Comparison of ENCODE assay signal across 25 cellular contexts in the genomic region with DNA sequence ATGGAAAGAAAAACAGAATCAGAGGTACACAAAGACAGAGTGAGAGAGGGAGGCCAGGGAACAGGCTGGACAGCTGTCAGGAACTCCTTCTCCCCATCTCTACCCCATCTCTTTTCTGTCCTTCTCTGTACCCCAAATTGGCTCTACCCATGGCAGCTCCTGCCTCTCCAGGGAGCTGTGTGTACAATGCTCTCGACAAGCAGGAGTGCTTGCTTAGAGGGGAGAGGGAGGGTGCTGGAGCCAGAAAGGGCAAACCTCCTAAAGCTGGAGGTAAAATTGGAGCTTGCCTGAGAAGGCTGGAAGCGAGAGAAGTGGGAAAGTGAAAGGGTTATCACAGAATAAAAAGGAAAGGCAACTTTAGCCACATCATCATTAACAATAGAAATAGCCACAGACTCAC. TPM values are rescaled to one million over a fixed set of nuclear protein-coding genes. Genes with fewer than 3 reads are reported as not detected.
DNase-seq lines count a peak whose midpoint lies in the region; ATAC-seq and TF ChIP-seq lines count a peak whose summit lies in the region.
"Had no signal": no experiment of that assay in that cellular context is flagged by ENCODE, and none has a peak within 500 bp of the region (broad histone marks: within the 10 kb centered on the region; RNA-seq: fewer than 3 reads in every experiment).

No MANE protein-coding gene starts in this region.

- H3K36me3 ChIP-seq in cardiac muscle cell (peaks cover 36% of the 10 kb centered on the region), left ventricle myocardium inferior (peaks cover 48% of the 10 kb centered on the region), gastrocnemius medialis (peaks cover 0 to 32% of the 10 kb centered on the region in 2 donors), OCI-LY7 (ENCODE audit: insufficient read depth, low read length) (no peaks in the 10 kb centered on the region)
- H3K36me3 ChIP-seq: prostate gland had no signal

- peaks cover 9% of the 10 kb centered on the region for H3K9me3 Mint-ChIP-seq in glutamatergic neuron (ENCODE audit: unreplicated experiment)
- H3K9me3 Mint-ChIP-seq: activated naive CD4-positive, alpha-beta T cell treated with anti-CD3 and anti-CD28 coated beads, Interleukin-2, amount 50 U/mL, for 24 hours; activated T-cell treated with anti-CD3 and anti-CD28 coated beads, Interleukin-2, amount 50 U/mL, for 72 hours; GM23338 had no signal

- H3K4me3 ChIP-seq in cardiac muscle cell: no peak overlapping the region
- H3K4me3 ChIP-seq in left ventricle myocardium inferior: no peak overlapping the region
- no peak overlapping the region for H3K4me3 ChIP-seq in gastrocnemius medialis
- H3K4me3 ChIP-seq in OCI-LY7 (ENCODE audit: low read depth, low read length, poor library complexity, severe bottlenecking): no peak overlapping the region
- H3K4me3 ChIP-seq: GM23338, prostate gland, vagina had no signal

- no peak for DNase-seq in cardiac muscle cell (ENCODE audit: low read depth in 1 of 2, low spot score in 1 of 2)
- no peak for DNase-seq in left ventricle myocardium inferior
- DNase-seq in glutamatergic neuron: no peak
- DNase-seq in gastrocnemius medialis: no peak
- no peak for DNase-seq in OCI-LY7 (ENCODE audit: low spot score)
- DNase-seq in COR-L47 (lab: John Stamatoyannopoulos, UW): no peak
- no peak for DNase-seq in GOT3 (lab: John Stamatoyannopoulos, UW)
- DNase-seq: ACHN; activated T-cell treated with anti-CD3 and anti-CD28 coated beads, Interleukin-2, amount 50 U/mL, for 72 hours; aorta; DMS 273 treated with DMSO at 0.1 percent for 48 hours; effector memory CD4-positive, alpha-beta T cell; GF-D8; left cardiac atrium; NCI-H2029; NCI-H524 treated with DMSO at 0.1 percent for 48 hours; Right ventricle myocardium superior; stimulated activated CD4-positive, alpha-beta T cell treated with anti-CD3 and anti-CD28 coated beads, Interleukin-4, amount 100 ng/mL, for 4 hours had no signal

- H3K79me2 ChIP-seq in OCI-LY7 (ENCODE audit: insufficient read depth, low read depth, low read length): no peaks in the 10 kb centered on the region

- no peak overlapping the region for H3K4me3 Mint-ChIP-seq in glutamatergic neuron (ENCODE audit: unreplicated experiment)
- H3K4me3 Mint-ChIP-seq: activated naive CD4-positive, alpha-beta T cell treated with anti-CD3 and anti-CD28 coated beads, Interleukin-2, amount 50 U/mL, for 24 hours; activated T-cell treated with anti-CD3 and anti-CD28 coated beads, Interleukin-2, amount 50 U/mL, for 72 hours; GM23338 had no signal

- POLR2A ChIA-PET in OCI-LY7 (lab: Charles Lee): interaction anchor here (0.7 to 1.6 kb wide), 6 partner anchors 11 to 64 kb away, joined by 3 to 4 read pairs (median 4); partner anchors contain the start of gene ARHGEF39

- H2AFZ ChIP-seq in OCI-LY7 (ENCODE audit: low read length): no peak overlapping the region
- H2AFZ ChIP-seq: GM23338 had no signal

- H3K27me3 Mint-ChIP-seq in glutamatergic neuron (ENCODE audit: unreplicated experiment): peaks cover 10% of the 10 kb centered on the region
- H3K27me3 Mint-ChIP-seq: activated naive CD4-positive, alpha-beta T cell treated with anti-CD3 and anti-CD28 coated beads, Interleukin-2, amount 50 U/mL, for 24 hours had no signal

- no peak overlapping the region for H3K4me2 ChIP-seq in OCI-LY7 (ENCODE audit: low read length)
- H3K4me2 ChIP-seq: GM23338, KMS-11 had no signal

- H3K27ac Mint-ChIP-seq in glutamatergic neuron (ENCODE audit: unreplicated experiment): peak overlapping the region; percentile 8
- H3K27ac Mint-ChIP-seq: activated naive CD4-positive, alpha-beta T cell treated with anti-CD3 and anti-CD28 coated beads, Interleukin-2, amount 50 U/mL, for 24 hours; activated T-cell treated with anti-CD3 and anti-CD28 coated beads, Interleukin-2, amount 50 U/mL, for 72 hours; GM23338 had no signal

- H3K27me3 ChIP-seq in cardiac muscle cell: no peaks in the 10 kb centered on the region
- H3K27me3 ChIP-seq in left ventricle myocardium inferior (ENCODE audit: low read depth): no peaks in the 10 kb centered on the region
- no peaks in the 10 kb centered on the region for H3K27me3 ChIP-seq in gastrocnemius medialis
- H3K27me3 ChIP-seq: vagina had no signal

- in situ Hi-C loops in gastrocnemius medialis (cut with MboI; ENCODE audit: low sequenced_read_pairs in 4 of 4): no loop called here

- peaks cover 27% of the 10 kb centered on the region for H3K4me1 ChIP-seq in cardiac muscle cell (ENCODE audit: low read depth)
- peaks cover 49% of the 10 kb centered on the region for H3K4me1 ChIP-seq in left ventricle myocardium inferior
- H3K4me1 ChIP-seq in gastrocnemius medialis: peaks cover 33 to 41% of the 10 kb centered on the region in 2 donors
- peaks cover 54% of the 10 kb centered on the region for H3K4me1 ChIP-seq in OCI-LY7 (ENCODE audit: insufficient read depth, low read length, poor library complexity, severe bottlenecking)
- H3K4me1 ChIP-seq: prostate gland had no signal

- no peaks in the 10 kb centered on the region for H3K36me3 Mint-ChIP-seq in glutamatergic neuron (ENCODE audit: unreplicated experiment)
- H3K36me3 Mint-ChIP-seq: activated naive CD4-positive, alpha-beta T cell treated with anti-CD3 and anti-CD28 coated beads, Interleukin-2, amount 50 U/mL, for 24 hours had no signal

- H3K27ac ChIP-seq in cardiac muscle cell (peak overlapping the region; percentile 70), left ventricle myocardium inferior (replicated peaks) (no peak overlapping the region), gastrocnemius medialis (peak overlapping the region; percentile 48 to 99 (median 98)), OCI-LY7 (ENCODE audit: low read depth, low read length, poor library complexity, severe bottlenecking) (no peak overlapping the region)
- H3K27ac ChIP-seq: KMS-11, prostate gland, vagina had no signal

- H3K9me3 ChIP-seq in cardiac muscle cell (ENCODE audit: low read depth): no peaks in the 10 kb centered on the region
- H3K9me3 ChIP-seq in left ventricle myocardium inferior (replicated peaks): no peaks in the 10 kb centered on the region
- no peaks in the 10 kb centered on the region for H3K9me3 ChIP-seq in gastrocnemius medialis
- H3K9me3 ChIP-seq in OCI-LY7 (ENCODE audit: low read length): no peaks in the 10 kb centered on the region
- H3K9me3 ChIP-seq: prostate gland, vagina had no signal

- ATAC-seq in gastrocnemius medialis (no peak), GM21515 (IDR thresholded peaks at IDR 0.05; ENCODE audit: unreplicated experiment) (no peak)
- ATAC-seq: activated T-cell treated with anti-CD3 and anti-CD28 coated beads, Interleukin-2, amount 50 U/mL, for 72 hours; GM23338; left cardiac atrium had no signal

- no TSS peak for BruUV-seq in OCI-LY7 (replicated peaks; lab: Mats Ljungman, UMichigan)

- CTCF ChIA-PET in OCI-LY7 (lab: Charles Lee; ENCODE audit: unreplicated experiment): interaction anchor here (0.7 kb wide), 1 partner anchor 14 kb away, joined by 3 read pairs; no protein-coding TSS in a partner anchor

- no peaks in the 10 kb centered on the region for H4K20me1 ChIP-seq in OCI-LY7 (ENCODE audit: insufficient read depth, low read length)

- TF ChIP-seq POLR2A in gastrocnemius medialis (IDR thresholded peaks at IDR 0.05): no peak

- H3K9me2 ChIP-seq in OCI-LY7 (ENCODE audit: insufficient read depth, low read length): no peaks in the 10 kb centered on the region

- intact Hi-C loops in left ventricle myocardium inferior (cut with micrococcal nuclease) (no loop called here), gastrocnemius medialis (cut with DNase I; ENCODE audit: low total_unique reads) (no loop called here), OCI-LY7 (cut with micrococcal nuclease; ENCODE audit: unreplicated experiment) (no loop called here)

- H3K4me1 Mint-ChIP-seq in glutamatergic neuron (ENCODE audit: low read depth, unreplicated experiment): peaks cover 21% of the 10 kb centered on the region

- no peak for TF ChIP-seq CTCF in cardiac muscle cell (IDR thresholded peaks at IDR 0.05; ENCODE audit: low read depth, low read length)
- TF ChIP-seq CTCF in left ventricle myocardium inferior (IDR thresholded peaks at IDR 0.05; ENCODE audit: borderline replicate concordance): no peak
- TF ChIP-seq CTCF in glutamatergic neuron (IDR thresholded peaks at IDR 0.05; ENCODE audit: partially characterized antibody, unreplicated experiment): no peak
- TF ChIP-seq CTCF in gastrocnemius medialis (IDR thresholded peaks at IDR 0.05 in 4 of 5, conservative IDR thresholded peaks at IDR 0.05 in 1 of 5): no peak
- TF ChIP-seq CTCF in OCI-LY7 (conservative IDR thresholded peaks at IDR 0.05; ENCODE audit: low read length): no peak

RNA-seq across cellular contexts. Expression of gene TPM2, which starts 6.4 kb away (rescaled TPM):
- total RNA-seq in cardiac muscle cell (645 and 899 TPM in 2 replicates), left ventricle myocardium inferior (1,070 TPM), glutamatergic neuron (ENCODE audit: unreplicated experiment) (188 TPM), gastrocnemius medialis (1,000 to 10,000 TPM; 6,121 to 7,913 (median 7,020) TPM), OCI-LY7 (2022) (2.5 and 3.8 TPM in 2 replicates)
- 761 and 1,591 TPM in 2 replicates for polyA plus RNA-seq in cardiac muscle cell
- total RNA-seq in OCI-LY7 (2014; rRNA removed; shearing (Covaris generic)): 0.44 TPM in 1 of 2 replicates, not detected in the other
- polyA plus RNA-seq: neural cell had no signal

RNA-seq across cellular contexts. Expression of gene CA9, which starts 9.6 kb away (rescaled TPM):
- total RNA-seq in cardiac muscle cell (2.4 and 3.1 TPM in 2 replicates), left ventricle myocardium inferior (not detected), glutamatergic neuron (ENCODE audit: unreplicated experiment) (not detected), gastrocnemius medialis (not detected), OCI-LY7 (2022) (not detected in 2 replicates)
- polyA plus RNA-seq in cardiac muscle cell: 2.6 and 4.9 TPM in 2 replicates
- 0.10 and 0.16 TPM in 2 replicates for total RNA-seq in OCI-LY7 (2014; rRNA removed; shearing (Covaris generic))
- total RNA-seq: GM23338, prostate gland, Right ventricle myocardium superior had no signal
- polyA plus RNA-seq: neural cell had no signal

RNA-seq across cellular contexts. Expression of gene ARHGEF39, which starts 18.3 kb away (rescaled TPM):
- total RNA-seq in cardiac muscle cell (1.5 and 12.6 TPM in 2 replicates), left ventricle myocardium inferior (0.27 TPM), glutamatergic neuron (ENCODE audit: unreplicated experiment) (2.6 TPM), gastrocnemius medialis (under 1 TPM in 2 of 4 donors, not detected in 2; 0.07 to 0.10 TPM), OCI-LY7 (2022) (48.1 and 53.6 TPM in 2 replicates)
- 5.6 and 36.9 TPM in 2 replicates for polyA plus RNA-seq in cardiac muscle cell
- total RNA-seq in OCI-LY7 (2014; rRNA removed; shearing (Covaris generic)): 22.7 and 30.8 TPM in 2 replicates

RNA-seq across cellular contexts. Expression of gene CCDC107, which starts 25.2 kb away (rescaled TPM):
- total RNA-seq in cardiac muscle cell: 26.5 and 29.3 TPM in 2 replicates
- 68.5 and 75.1 TPM in 2 replicates for polyA plus RNA-seq in cardiac muscle cell
- total RNA-seq in left ventricle myocardium inferior: 44.3 TPM
- 32.5 TPM for total RNA-seq in glutamatergic neuron (ENCODE audit: unreplicated experiment)
- total RNA-seq in gastrocnemius medialis: 10 to 100 TPM; 21.9 to 45.3 (median 31.5) TPM
- 16.5 and 20.3 TPM in 2 replicates for total RNA-seq in OCI-LY7 (2014; rRNA removed; shearing (Covaris generic))
- 10.0 and 11.4 TPM in 2 replicates for total RNA-seq in OCI-LY7 (2022)

RNA-seq across cellular contexts. Expression of gene RMRP, which starts 25.5 kb away (rescaled TPM):
- total RNA-seq in cardiac muscle cell: 6,299 and 17,487 TPM in 2 replicates
- polyA plus RNA-seq in cardiac muscle cell: not detected in 2 replicates
- total RNA-seq in left ventricle myocardium inferior: 15,093 TPM
- 35,708 TPM for total RNA-seq in glutamatergic neuron (ENCODE audit: unreplicated experiment)
- total RNA-seq in gastrocnemius medialis: 100 to 1,000 TPM; 115 to 715 (median 367) TPM
- total RNA-seq in OCI-LY7 (2014; rRNA removed; shearing (Covaris generic)): 21,739 and 26,575 TPM in 2 replicates
- 4,033 and 12,624 TPM in 2 replicates for total RNA-seq in OCI-LY7 (2022)
- polyA plus RNA-seq: aorta, neural cell had no signal

Comparison
In these comparisons a context has a peak if more than half of its experiments do, and no peak if none do; other contexts are left out.
1. H3K27ac ChIP-seq: peak in cardiac muscle cell (single experiment) and gastrocnemius medialis (4 of 4); none in left ventricle myocardium inferior (single experiment) and OCI-LY7 (single experiment).
2. RNA of gene TPM2, which starts 6.4 kb away (total RNA-seq): 6,121 to 7,913 TPM in gastrocnemius medialis, 1,070 TPM in left ventricle myocardium inferior (single experiment), 645 to 899 TPM in cardiac muscle cell and 188 TPM in glutamatergic neuron (single experiment); 0.44 to 3.8 TPM in OCI-LY7; every median in the first group is over 10 times any median in the second.